ENCODE assay signal across 8 cellular contexts in the genomic region with DNA sequence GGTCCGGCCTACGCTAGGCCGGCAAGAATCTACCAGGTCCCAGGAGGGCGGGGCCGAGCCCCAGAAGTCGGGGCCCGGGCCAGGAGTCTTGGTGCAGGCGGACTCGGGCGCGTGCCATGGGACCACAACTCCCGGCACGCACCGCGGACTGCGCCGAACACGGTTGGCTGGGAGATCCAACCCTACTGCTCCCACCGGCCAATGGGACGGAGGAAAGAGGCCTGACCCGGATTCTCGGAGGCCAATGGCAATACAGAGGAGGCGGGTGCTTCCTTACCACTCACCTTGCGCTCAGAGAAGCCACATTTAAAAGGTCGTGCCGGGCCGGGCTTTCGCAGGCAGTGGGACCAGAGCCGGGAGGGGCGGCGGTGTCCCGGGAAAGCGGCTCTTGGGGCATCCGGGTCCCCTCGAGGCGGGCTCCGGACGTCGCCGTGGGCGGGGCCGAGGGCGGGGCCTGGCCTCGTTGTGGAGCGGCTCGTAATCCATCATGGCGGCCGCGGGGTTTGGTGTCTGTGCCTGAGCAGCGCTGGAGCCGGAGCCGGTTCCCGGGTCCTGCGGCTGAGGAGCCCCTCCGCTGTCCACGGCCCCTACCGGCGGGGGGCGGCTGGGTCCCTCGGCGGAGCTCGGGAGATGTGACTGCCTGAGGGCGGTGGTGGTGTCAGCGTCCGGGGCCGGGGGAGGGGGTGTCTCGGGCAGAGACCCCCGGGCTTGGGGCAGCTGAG. TPM values are rescaled to one million over a fixed set of nuclear protein-coding genes. Genes with fewer than 3 reads are reported as not detected.
A peak's percentile ranks its signal among the peaks of the same experiment; 100 is the strongest.
DNase-seq lines count a peak whose midpoint lies in the region; ATAC-seq and TF ChIP-seq lines count a peak whose summit lies in the region.

No MANE protein-coding gene starts in this region.

- H3K4me1 ChIP-seq in upper lobe of right lung = peaks cover 23% of the 10 kb centered on the region

- H3K27ac ChIP-seq in upper lobe of right lung = peak overlapping the region; percentile 96

- DNase-seq in GM13976 (ENCODE audit: low spot score) (peak; percentile 98), NCI-H1436 treated with DMSO at 0.1 percent for 48 hours (lab: John Stamatoyannopoulos, UW) (peak; percentile 86), T follicular helper cell (ENCODE audit: low read depth) (peak; percentile 92), amniotic epithelial cell (ENCODE audit: low read depth) (peak; percentile 98), left cardiac atrium (peak; percentile 99), posterior vena cava (ENCODE audit: low spot score) (peak; percentile 99), upper lobe of right lung (peak; percentile 99)

- no peak for TF ChIP-seq CTCF in GM13976 (IDR thresholded peaks at IDR 0.05; ENCODE audit: borderline replicate concordance, control extremely low read depth, extremely low read depth, insufficient read depth, missing control alignments)
- TF ChIP-seq CTCF in upper lobe of right lung (IDR thresholded peaks at IDR 0.05) = no peak

- no peaks in the 10 kb centered on the region for H3K9me3 ChIP-seq in upper lobe of right lung

- intact Hi-C loops in left cardiac atrium (cut with DNase I) (loop anchor here in 1 of 2 donors (5.0 kb wide), 2 partner anchors 55 to 135 kb away; no protein-coding TSS in a partner anchor), posterior vena cava (cut with DNase I) (loop anchor here in 1 of 2 donors (5.0 to 10.0 kb wide), 2 partner anchors 52 to 150 kb away; no protein-coding TSS in a partner anchor), upper lobe of right lung (cut with DNase I) (no loop called here)

- ATAC-seq in HG02852 (IDR thresholded peaks at IDR 0.05; ENCODE audit: unreplicated experiment) (peak; percentile 96), left cardiac atrium (peak; percentile 97 to 98), upper lobe of right lung (peak; percentile 99)

- no peaks in the 10 kb centered on the region for H3K27me3 ChIP-seq in upper lobe of right lung

- peak overlapping the region; percentile 95 for H3K4me3 ChIP-seq in upper lobe of right lung

- H3K36me3 ChIP-seq in upper lobe of right lung = no peaks in the 10 kb centered on the region

- in situ Hi-C loops in GM13976 (cut with MboI; ENCODE audit: low sequenced_read_pairs, unreplicated experiment) = no loop called here

RNA-seq across cellular contexts. Expression of a gene that starts 19.1 kb away (rescaled TPM):
- 10 to 100 TPM; 14.3 to 15.4 TPM for total RNA-seq in left cardiac atrium
- 10 to 100 TPM; 16.3 to 18.6 TPM for total RNA-seq in posterior vena cava
- total RNA-seq in upper lobe of right lung = 23.0 TPM

RNA-seq across cellular contexts. Expression of a gene that starts 48.3 kb away (rescaled TPM):
- not detected for total RNA-seq in left cardiac atrium
- not detected for total RNA-seq in posterior vena cava
- not detected for total RNA-seq in upper lobe of right lung

Comparison
In these comparisons a context has a peak if more than half of its experiments do, and no peak if none do; other contexts are left out.
1. Peak in every context shown above with its lines: DNase-seq, ATAC-seq, H3K4me3 ChIP-seq and H3K27ac ChIP-seq.